Comparison of ENCODE assay signal across 24 cellular contexts in genomic region chrX:3370656-3371055, GRCh38. TPM values are rescaled to one million over a fixed set of nuclear protein-coding genes. Genes with fewer than 3 reads are reported as not detected.
"Had no signal": no experiment of that assay in that cellular context is flagged by ENCODE, and none has a peak within 500 bp of the region (broad histone marks: within the 10 kb centered on the region; RNA-seq: fewer than 3 reads in every experiment).

No MANE protein-coding gene starts in this region.

- H3K4me2 ChIP-seq: neural progenitor cell had no signal

- ATAC-seq: left cardiac atrium; lower lobe of right lung; natural killer cell treated with Interleukin-12 subunit alpha and Interleukin-12 subunit beta and Interleukin-15 and Interleukin-18, amount 100 ng/mL, for 72 hours; pancreas; sciatic nerve; stimulated activated effector memory CD8-positive, alpha-beta T cell treated with anti-CD3 and anti-CD28 coated beads, Interleukin-12 subunit alpha, Interleukin-12 subunit beta, amount 100 ng/mL, for 72 hours; stimulated activated naive CD8-positive, alpha-beta T cell treated with anti-CD3 and anti-CD28 coated beads, Interleukin-15, Interleukin-2, amounts not matched to agents 100 U/mL and 50 U/mL, for 24 hours; upper lobe of right lung had no signal

- H3K9ac ChIP-seq: neural progenitor cell had no signal

- H3K9me3 ChIP-seq: colonic mucosa, left ventricle myocardium inferior, lower lobe of right lung, pancreas, tibial artery, upper lobe of right lung, vagina had no signal

- H3K27me3 ChIP-seq: colonic mucosa, neural progenitor cell, pancreas, tibial artery, upper lobe of right lung, vagina had no signal

- H2AFZ ChIP-seq: neural progenitor cell had no signal

- DNase-seq: colonic mucosa; dermis blood vessel endothelial cell; immature natural killer cell; kidney; left cardiac atrium; left ventricle myocardium inferior; lower lobe of right lung; mesenchymal stem cell; midbrain; nucleus accumbens; pancreas; retina; stimulated activated CD4-positive, alpha-beta T cell treated with anti-CD3 and anti-CD28 coated beads, Interleukin-12 subunit alpha, Interleukin-12 subunit beta, amount 100 ng/mL, for 4 hours; stimulated activated CD4-positive, alpha-beta T cell treated with anti-CD3 and anti-CD28 coated beads, Interleukin-4, amount 100 ng/mL, for 1 hour; stimulated activated CD8-positive, alpha-beta memory T cell treated with anti-CD3 and anti-CD28 coated beads, Interleukin-4, amount 100 ng/mL, for 48 hours; stimulated activated naive CD8-positive, alpha-beta T cell treated with anti-CD3 and anti-CD28 coated beads, Interleukin-15, Interleukin-2, amounts not matched to agents 100 U/mL and 50 U/mL, for 24 hours; tibial artery; upper lobe of right lung had no signal

- H3K27ac ChIP-seq: colonic mucosa, left ventricle myocardium inferior, lower lobe of right lung, neural progenitor cell, pancreas, tibial artery, upper lobe of right lung, vagina had no signal

- H3K4me3 ChIP-seq: colonic mucosa, left ventricle myocardium inferior, lower lobe of right lung, neural progenitor cell, pancreas, skin epidermis, tibial artery, upper lobe of right lung, vagina had no signal

- FAIRE-seq: kidney, pancreas had no signal

- H3K4me1 ChIP-seq: colonic mucosa, left ventricle myocardium inferior, lower lobe of right lung, neural progenitor cell, pancreas, tibial artery, upper lobe of right lung, vagina had no signal

- H3K36me3 ChIP-seq: colonic mucosa, left ventricle myocardium inferior, lower lobe of right lung, neural progenitor cell, pancreas, tibial artery, upper lobe of right lung, vagina had no signal

RNA-seq across cellular contexts. Expression of gene MXRA5, which starts 24.2 kb away (rescaled TPM):
- total RNA-seq: natural killer cell treated with Interleukin-12 subunit alpha and Interleukin-12 subunit beta and Interleukin-15 and Interleukin-18, amount 100 ng/mL, for 72 hours had no signal
- polyA plus RNA-seq: immature natural killer cell had no signal
